In the genomic region with DNA sequence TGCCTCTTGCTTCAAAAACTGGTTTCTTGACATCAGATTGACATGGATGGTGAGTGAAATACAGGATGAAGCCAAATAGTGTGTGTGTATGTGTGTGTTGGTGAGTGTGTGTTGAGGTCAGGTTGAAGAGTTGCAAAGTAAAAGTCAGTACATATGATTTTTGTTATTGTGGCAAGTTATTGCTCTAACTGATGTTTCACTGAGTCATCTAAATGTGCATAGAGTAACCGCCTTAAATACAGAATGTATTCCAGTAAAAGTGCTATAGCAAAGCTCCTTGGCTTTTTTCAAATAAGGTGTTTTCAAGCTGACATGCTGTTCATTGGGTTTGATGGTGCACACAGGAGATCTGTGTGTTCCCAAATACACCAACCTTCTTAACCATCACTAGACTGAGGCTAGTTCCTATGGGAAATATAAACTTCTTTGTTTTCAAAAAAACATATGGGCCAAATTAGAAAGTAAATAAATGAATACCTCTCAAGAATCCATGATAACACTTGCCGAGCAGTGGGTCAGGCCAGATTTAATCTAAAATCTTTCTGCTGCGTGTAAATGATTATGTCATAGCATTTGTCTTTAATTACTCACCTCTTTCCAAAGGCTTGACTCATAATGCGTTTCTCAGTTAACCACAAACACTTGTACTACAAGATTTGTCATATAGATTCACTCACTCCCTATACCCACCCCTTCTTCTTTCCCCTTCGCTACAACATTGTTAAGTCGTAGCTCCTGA, we compare ENCODE assay signal across 8 cellular contexts.
A peak's percentile ranks its signal among the peaks of the same experiment; 100 is the strongest.
DNase-seq lines count a peak whose midpoint lies in the region; ATAC-seq, FAIRE-seq and TF ChIP-seq lines count a peak whose summit lies in the region.

No MANE protein-coding gene starts in this region.

- H3K4me3 ChIP-seq in GM06990 (replicated peaks; ENCODE audit: low read depth, low read length): no peak overlapping the region
- H3K4me3 ChIP-seq in keratinocyte (ENCODE audit: control insufficient read depth in 2 of 3, extremely low read depth in 1 of 3, insufficient read depth in 2 of 3, low read depth in 1 of 3, low read length in 3 of 3): no peak overlapping the region
- no peak overlapping the region for H3K4me3 ChIP-seq in BE2C (ENCODE audit: low read depth, low read length)

- TF ChIP-seq CTCF in GM06990 (IDR thresholded peaks at IDR 0.05; ENCODE audit: insufficient read depth, low read length, poor library complexity, severe bottlenecking) (no peak), keratinocyte (optimal IDR thresholded peaks at IDR 0.05 in 1 of 3, IDR thresholded peaks at IDR 0.05 in 1 of 3, conservative IDR thresholded peaks at IDR 0.05 in 1 of 3; ENCODE audit: extremely low read depth in 1 of 3, insufficient read depth in 2 of 3, low read length in 3 of 3) (no peak), BE2C (IDR thresholded peaks at IDR 0.05; ENCODE audit: low read depth, low read length) (no peak)

- H3K36me3 ChIP-seq in GM06990 (ENCODE audit: control insufficient read depth, insufficient read depth, low read length) (no peaks in the 10 kb centered on the region), keratinocyte (ENCODE audit: control insufficient read depth in 2 of 2, extremely low read depth in 1 of 2, insufficient read depth in 2 of 2, low read length in 2 of 2) (no peaks in the 10 kb centered on the region), BE2C (no peaks in the 10 kb centered on the region)

- H3K9me1 ChIP-seq in keratinocyte (ENCODE audit: control insufficient read depth, extremely low read depth, insufficient read depth, low read length): no peaks in the 10 kb centered on the region

- dilution Hi-C loops in keratinocyte (cut with MboI; ENCODE audit: extremely low pct_ligation_motif_present, low sequenced_read_pairs): no loop called here

- H3K9me3 ChIP-seq in keratinocyte (ENCODE audit: control insufficient read depth, low read depth, low read length) (peaks cover 3% of the 10 kb centered on the region), BE2C (no peaks in the 10 kb centered on the region; the same call in 1 of the 2 replicates)

- H3K9ac ChIP-seq in keratinocyte (ENCODE audit: control insufficient read depth, extremely low read depth, insufficient read depth, low read length): no peak overlapping the region

- ATAC-seq in HG02798 (IDR thresholded peaks at IDR 0.05; ENCODE audit: poor library complexity, unreplicated experiment): peak; percentile 82

- DNase-seq in GM06990 (ENCODE audit: extremely low read depth, insufficient read length) (peak; percentile 3), RKO (ENCODE audit: low spot score) (peak; percentile 95), keratinocyte (ENCODE audit: low read depth, low spot score) (peak; percentile 50), NCI-H524 (lab: John Stamatoyannopoulos, UW) (no peak), BE2C (no peak), frontal cortex (ENCODE audit: low spot score in 2 of 2) (no peak), NCI-H1092 treated with DMSO at 0.1 percent for 48 hours (lab: John Stamatoyannopoulos, UW) (no peak)

- no peaks in the 10 kb centered on the region for H3K79me2 ChIP-seq in keratinocyte (ENCODE audit: control insufficient read depth, insufficient read depth, low read length)

- H3K4me1 ChIP-seq in keratinocyte (ENCODE audit: control insufficient read depth, extremely low read depth, insufficient read depth, low read length) (peaks cover 16% of the 10 kb centered on the region), BE2C (no peaks in the 10 kb centered on the region)

- H3K27me3 ChIP-seq in GM06990 (replicated peaks; ENCODE audit: control insufficient read depth, insufficient read depth, low read length): no peaks in the 10 kb centered on the region; the same call in 1 of the 2 replicates
- H3K27me3 ChIP-seq in keratinocyte (ENCODE audit: control insufficient read depth, extremely low read depth, insufficient read depth, low read length): peaks cover 73% of the 10 kb centered on the region
- no peaks in the 10 kb centered on the region; the same call in 1 of the 2 replicates for H3K27me3 ChIP-seq in BE2C

- H3K4me2 ChIP-seq in keratinocyte (ENCODE audit: control insufficient read depth, extremely low read depth, insufficient read depth, low read depth, low read length): peak overlapping the region; percentile 49

- peak; percentile 79 for FAIRE-seq in keratinocyte (lab: Jason Lieb, UNC)
- FAIRE-seq in frontal cortex (lab: Jason Lieb, UNC): no peak

- no peak overlapping the region for H3K27ac ChIP-seq in keratinocyte (ENCODE audit: control insufficient read depth, insufficient read depth, low read length)

- no peak overlapping the region for H2AFZ ChIP-seq in keratinocyte (ENCODE audit: control insufficient read depth, low read length)

- H4K20me1 ChIP-seq in keratinocyte (ENCODE audit: control insufficient read depth, extremely low read depth, insufficient read depth, low read length): peaks cover 3% of the 10 kb centered on the region

Comparison
In these comparisons a context has a peak if more than half of its experiments do, and no peak if none do; other contexts are left out.
1. DNase-seq: peak in GM06990 (single experiment), RKO (single experiment) and keratinocyte (single experiment); none in NCI-H524 (0 of 2), BE2C (single experiment), frontal cortex (0 of 2) and NCI-H1092 treated with DMSO at 0.1 percent for 48 hours (single experiment).